ENCODE assay signal across 22 cellular contexts in genomic region chr2:76641506-76641905, GRCh38.
"Had no signal": no experiment of that assay in that cellular context is flagged by ENCODE, and none has a peak within 500 bp of the region (broad histone marks: within the 10 kb centered on the region; RNA-seq: fewer than 3 reads in every experiment).

No MANE protein-coding gene starts in this region.

- FAIRE-seq: small intestine, urothelium cell line had no signal

- H3K4me2 ChIP-seq: neural progenitor cell had no signal

- H3K36me3 ChIP-seq: neural progenitor cell, ovary, right lobe of liver, sigmoid colon, stomach, thoracic aorta, thyroid gland, tibial nerve, upper lobe of left lung, vagina had no signal

- H3K4me3 ChIP-seq: neural progenitor cell, ovary, psoas muscle, right lobe of liver, sigmoid colon, stomach, thoracic aorta, thyroid gland, tibial nerve, upper lobe of left lung, vagina had no signal

- ATAC-seq: right cardiac atrium; right lobe of liver; stimulated activated effector memory CD8-positive, alpha-beta T cell treated with anti-CD3 and anti-CD28 coated beads, Interleukin-12 subunit alpha, Interleukin-12 subunit beta, amount 100 ng/mL, for 72 hours; stimulated activated naive B cell treated with anti-CD40 and anti-IgM and Interleukin-4, amounts not matched to agents 10 μg/mL and 1 μg/mL and 100 μg/mL, for 72 hours had no signal

- H3K9me3 ChIP-seq: ovary, right lobe of liver, sigmoid colon, thoracic aorta, thyroid gland, upper lobe of left lung, vagina had no signal

- H3K27me3 ChIP-seq: neural progenitor cell, ovary, right lobe of liver, sigmoid colon, stomach, thyroid gland, tibial nerve, upper lobe of left lung, vagina had no signal

- H3K27ac ChIP-seq: neural progenitor cell, ovary, parathyroid adenoma, psoas muscle, right lobe of liver, sigmoid colon, stomach, thoracic aorta, thyroid gland, tibial nerve, upper lobe of left lung, vagina had no signal

- DNase-seq: ovary; right cardiac atrium; right lobe of liver; sigmoid colon; small intestine; stimulated activated CD4-positive, alpha-beta T cell treated with anti-CD3 and anti-CD28 coated beads, Interleukin-15, amount 100 ng/mL, for 24 hours; stimulated activated CD4-positive, alpha-beta T cell treated with anti-CD3 and anti-CD28 coated beads, Interleukin-2, amount 100 ng/mL, for 24 hours; stimulated activated CD4-positive, alpha-beta T cell treated with anti-CD3 and anti-CD28 coated beads, Interleukin-2, amount 100 ng/mL, for 48 hours; stimulated activated CD4-positive, alpha-beta T cell treated with anti-CD3 and anti-CD28 coated beads, Interleukin-4, amount 100 ng/mL, for 24 hours; stimulated activated naive B cell treated with anti-CD40 and anti-IgM and Interleukin-4, amounts not matched to agents 10 μg/mL and 1 μg/mL and 100 μg/mL, for 72 hours; stimulated activated naive CD4-positive, alpha-beta T cell treated with Interleukin-2 at 50 U/mL for 16 hours; stomach; upper lobe of left lung had no signal

- H3K4me1 ChIP-seq: neural progenitor cell, parathyroid adenoma, psoas muscle, right lobe of liver, stomach, thyroid gland, tibial nerve, upper lobe of left lung, vagina had no signal
